1 cellular context compared by ENCODE assay signal in the genomic region with DNA sequence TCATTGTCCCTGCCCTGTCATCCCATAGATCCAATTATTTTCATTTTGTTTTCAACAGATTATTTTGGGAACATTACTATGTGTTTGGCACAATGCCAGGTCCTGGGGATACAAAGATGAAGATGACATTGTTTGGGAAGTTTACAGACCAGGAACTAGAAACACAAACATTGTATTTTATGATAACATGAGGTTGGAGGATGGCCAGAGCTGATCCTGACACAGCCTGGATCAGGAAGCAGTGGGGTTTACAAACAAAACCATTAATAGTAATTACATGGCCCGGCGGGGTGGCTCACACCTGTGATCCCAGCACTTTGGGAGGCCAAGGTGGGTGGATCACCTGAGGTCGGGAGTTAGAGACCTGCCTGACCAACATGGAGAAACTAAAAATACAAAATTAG.
TF ChIP-seq lines count a peak whose summit lies in the region.

No MANE protein-coding gene starts in this region.

TF ChIP-seq in K562, 482 proteins besides CTCF, POLR2A, EP300 and RAD21:
- TF ChIP-seq, protein P1, sequence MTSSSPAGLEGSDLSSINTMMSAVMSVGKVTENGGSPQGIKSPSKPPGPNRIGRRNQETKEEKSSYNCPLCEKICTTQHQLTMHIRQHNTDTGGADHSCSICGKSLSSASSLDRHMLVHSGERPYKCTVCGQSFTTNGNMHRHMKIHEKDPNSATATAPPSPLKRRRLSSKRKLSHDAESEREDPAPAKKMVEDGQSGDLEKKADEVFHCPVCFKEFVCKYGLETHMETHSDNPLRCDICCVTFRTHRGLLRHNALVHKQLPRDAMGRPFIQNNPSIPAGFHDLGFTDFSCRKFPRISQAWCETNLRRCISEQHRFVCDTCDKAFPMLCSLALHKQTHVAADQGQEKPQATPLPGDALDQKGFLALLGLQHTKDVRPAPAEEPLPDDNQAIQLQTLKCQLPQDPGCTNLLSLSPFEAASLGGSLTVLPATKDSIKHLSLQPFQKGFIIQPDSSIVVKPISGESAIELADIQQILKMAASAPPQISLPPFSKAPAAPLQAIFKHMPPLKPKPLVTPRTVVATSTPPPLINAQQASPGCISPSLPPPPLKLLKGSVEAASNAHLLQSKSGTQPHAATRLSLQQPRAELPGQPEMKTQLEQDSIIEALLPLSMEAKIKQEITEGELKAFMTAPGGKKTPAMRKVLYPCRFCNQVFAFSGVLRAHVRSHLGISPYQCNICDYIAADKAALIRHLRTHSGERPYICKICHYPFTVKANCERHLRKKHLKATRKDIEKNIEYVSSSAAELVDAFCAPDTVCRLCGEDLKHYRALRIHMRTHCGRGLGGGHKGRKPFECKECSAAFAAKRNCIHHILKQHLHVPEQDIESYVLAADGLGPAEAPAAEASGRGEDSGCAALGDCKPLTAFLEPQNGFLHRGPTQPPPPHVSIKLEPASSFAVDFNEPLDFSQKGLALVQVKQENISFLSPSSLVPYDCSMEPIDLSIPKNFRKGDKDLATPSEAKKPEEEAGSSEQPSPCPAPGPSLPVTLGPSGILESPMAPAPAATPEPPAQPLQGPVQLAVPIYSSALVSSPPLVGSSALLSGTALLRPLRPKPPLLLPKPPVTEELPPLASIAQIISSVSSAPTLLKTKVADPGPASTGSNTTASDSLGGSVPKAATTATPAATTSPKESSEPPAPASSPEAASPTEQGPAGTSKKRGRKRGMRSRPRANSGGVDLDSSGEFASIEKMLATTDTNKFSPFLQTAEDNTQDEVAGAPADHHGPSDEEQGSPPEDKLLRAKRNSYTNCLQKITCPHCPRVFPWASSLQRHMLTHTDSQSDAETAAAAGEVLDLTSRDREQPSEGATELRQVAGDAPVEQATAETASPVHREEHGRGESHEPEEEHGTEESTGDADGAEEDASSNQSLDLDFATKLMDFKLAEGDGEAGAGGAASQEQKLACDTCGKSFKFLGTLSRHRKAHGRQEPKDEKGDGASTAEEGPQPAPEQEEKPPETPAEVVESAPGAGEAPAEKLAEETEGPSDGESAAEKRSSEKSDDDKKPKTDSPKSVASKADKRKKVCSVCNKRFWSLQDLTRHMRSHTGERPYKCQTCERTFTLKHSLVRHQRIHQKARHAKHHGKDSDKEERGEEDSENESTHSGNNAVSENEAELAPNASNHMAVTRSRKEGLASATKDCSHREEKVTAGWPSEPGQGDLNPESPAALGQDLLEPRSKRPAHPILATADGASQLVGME (CRISPR knock-in tag; IDR thresholded peaks at IDR 0.05), result no peak
- TF ChIP-seq, protein P2, sequence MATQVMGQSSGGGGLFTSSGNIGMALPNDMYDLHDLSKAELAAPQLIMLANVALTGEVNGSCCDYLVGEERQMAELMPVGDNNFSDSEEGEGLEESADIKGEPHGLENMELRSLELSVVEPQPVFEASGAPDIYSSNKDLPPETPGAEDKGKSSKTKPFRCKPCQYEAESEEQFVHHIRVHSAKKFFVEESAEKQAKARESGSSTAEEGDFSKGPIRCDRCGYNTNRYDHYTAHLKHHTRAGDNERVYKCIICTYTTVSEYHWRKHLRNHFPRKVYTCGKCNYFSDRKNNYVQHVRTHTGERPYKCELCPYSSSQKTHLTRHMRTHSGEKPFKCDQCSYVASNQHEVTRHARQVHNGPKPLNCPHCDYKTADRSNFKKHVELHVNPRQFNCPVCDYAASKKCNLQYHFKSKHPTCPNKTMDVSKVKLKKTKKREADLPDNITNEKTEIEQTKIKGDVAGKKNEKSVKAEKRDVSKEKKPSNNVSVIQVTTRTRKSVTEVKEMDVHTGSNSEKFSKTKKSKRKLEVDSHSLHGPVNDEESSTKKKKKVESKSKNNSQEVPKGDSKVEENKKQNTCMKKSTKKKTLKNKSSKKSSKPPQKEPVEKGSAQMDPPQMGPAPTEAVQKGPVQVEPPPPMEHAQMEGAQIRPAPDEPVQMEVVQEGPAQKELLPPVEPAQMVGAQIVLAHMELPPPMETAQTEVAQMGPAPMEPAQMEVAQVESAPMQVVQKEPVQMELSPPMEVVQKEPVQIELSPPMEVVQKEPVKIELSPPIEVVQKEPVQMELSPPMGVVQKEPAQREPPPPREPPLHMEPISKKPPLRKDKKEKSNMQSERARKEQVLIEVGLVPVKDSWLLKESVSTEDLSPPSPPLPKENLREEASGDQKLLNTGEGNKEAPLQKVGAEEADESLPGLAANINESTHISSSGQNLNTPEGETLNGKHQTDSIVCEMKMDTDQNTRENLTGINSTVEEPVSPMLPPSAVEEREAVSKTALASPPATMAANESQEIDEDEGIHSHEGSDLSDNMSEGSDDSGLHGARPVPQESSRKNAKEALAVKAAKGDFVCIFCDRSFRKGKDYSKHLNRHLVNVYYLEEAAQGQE (CRISPR knock-in tag; IDR thresholded peaks at IDR 0.05; ENCODE audit: low read depth), result no peak
- TF ChIP-seq SP2 (IDR thresholded peaks at IDR 0.05; ENCODE audit: extremely low read depth, low read depth, low read length, poor library complexity, severe bottlenecking) (no peak), PHF20 (IDR thresholded peaks at IDR 0.05; ENCODE audit: partially characterized antibody) (no peak), NFIX (CRISPR knock-in tag; IDR thresholded peaks at IDR 0.05; ENCODE audit: low read depth) (peak; percentile 97), MYC (IDR thresholded peaks at IDR 0.05; ENCODE audit: low read depth, low read length) (no peak), MYC (CRISPR knock-in tag; IDR thresholded peaks at IDR 0.05; ENCODE audit: borderline replicate concordance, low read depth) (no peak), ZBTB1 (CRISPR knock-in tag; IDR thresholded peaks at IDR 0.05; ENCODE audit: borderline replicate concordance, low read depth) (no peak), LEF1 (IDR thresholded peaks at IDR 0.05) (no peak), CBX8 (IDR thresholded peaks at IDR 0.05; ENCODE audit: borderline replicate concordance, extremely low read depth, low read depth, low read length, poor library complexity, severe bottlenecking) (no peak), CBFA2T2 (conservative IDR thresholded peaks at IDR 0.05) (no peak), GATAD2A (IDR thresholded peaks at IDR 0.05) (no peak), TGIF2 (CRISPR knock-in tag; IDR thresholded peaks at IDR 0.05) (no peak), NFIC (IDR thresholded peaks at IDR 0.05) (peak; percentile 98), TEAD2 (tag; IDR thresholded peaks at IDR 0.05) (no peak)
- TF ChIP-seq, protein P3, sequence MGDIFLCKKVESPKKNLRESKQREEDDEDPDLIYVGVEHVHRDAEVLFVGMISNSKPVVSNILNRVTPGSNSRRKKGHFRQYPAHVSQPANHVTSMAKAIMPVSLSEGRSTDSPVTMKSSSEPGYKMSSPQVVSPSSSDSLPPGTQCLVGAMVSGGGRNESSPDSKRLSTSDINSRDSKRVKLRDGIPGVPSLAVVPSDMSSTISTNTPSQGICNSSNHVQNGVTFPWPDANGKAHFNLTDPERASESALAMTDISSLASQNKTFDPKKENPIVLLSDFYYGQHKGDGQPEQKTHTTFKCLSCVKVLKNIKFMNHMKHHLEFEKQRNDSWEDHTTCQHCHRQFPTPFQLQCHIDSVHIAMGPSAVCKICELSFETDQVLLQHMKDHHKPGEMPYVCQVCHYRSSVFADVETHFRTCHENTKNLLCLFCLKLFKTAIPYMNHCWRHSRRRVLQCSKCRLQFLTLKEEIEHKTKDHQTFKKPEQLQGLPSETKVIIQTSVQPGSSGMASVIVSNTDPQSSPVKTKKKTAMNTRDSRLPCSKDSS (IDR thresholded peaks at IDR 0.05; ENCODE audit: low read depth, partially characterized antibody), result no peak
- TF ChIP-seq, protein P4, sequence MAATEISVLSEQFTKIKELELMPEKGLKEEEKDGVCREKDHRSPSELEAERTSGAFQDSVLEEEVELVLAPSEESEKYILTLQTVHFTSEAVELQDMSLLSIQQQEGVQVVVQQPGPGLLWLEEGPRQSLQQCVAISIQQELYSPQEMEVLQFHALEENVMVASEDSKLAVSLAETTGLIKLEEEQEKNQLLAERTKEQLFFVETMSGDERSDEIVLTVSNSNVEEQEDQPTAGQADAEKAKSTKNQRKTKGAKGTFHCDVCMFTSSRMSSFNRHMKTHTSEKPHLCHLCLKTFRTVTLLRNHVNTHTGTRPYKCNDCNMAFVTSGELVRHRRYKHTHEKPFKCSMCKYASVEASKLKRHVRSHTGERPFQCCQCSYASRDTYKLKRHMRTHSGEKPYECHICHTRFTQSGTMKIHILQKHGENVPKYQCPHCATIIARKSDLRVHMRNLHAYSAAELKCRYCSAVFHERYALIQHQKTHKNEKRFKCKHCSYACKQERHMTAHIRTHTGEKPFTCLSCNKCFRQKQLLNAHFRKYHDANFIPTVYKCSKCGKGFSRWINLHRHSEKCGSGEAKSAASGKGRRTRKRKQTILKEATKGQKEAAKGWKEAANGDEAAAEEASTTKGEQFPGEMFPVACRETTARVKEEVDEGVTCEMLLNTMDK (IDR thresholded peaks at IDR 0.05; ENCODE audit: borderline replicate concordance, insufficient read depth, low read depth, low read length, poor library complexity, severe bottlenecking), result no peak
- TF ChIP-seq, protein P5, sequence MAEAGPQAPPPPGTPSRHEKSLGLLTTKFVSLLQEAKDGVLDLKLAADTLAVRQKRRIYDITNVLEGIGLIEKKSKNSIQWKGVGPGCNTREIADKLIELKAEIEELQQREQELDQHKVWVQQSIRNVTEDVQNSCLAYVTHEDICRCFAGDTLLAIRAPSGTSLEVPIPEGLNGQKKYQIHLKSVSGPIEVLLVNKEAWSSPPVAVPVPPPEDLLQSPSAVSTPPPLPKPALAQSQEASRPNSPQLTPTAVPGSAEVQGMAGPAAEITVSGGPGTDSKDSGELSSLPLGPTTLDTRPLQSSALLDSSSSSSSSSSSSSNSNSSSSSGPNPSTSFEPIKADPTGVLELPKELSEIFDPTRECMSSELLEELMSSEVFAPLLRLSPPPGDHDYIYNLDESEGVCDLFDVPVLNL (CRISPR knock-in tag; IDR thresholded peaks at IDR 0.05; ENCODE audit: low read depth), result no peak
- TF ChIP-seq, protein P6, sequence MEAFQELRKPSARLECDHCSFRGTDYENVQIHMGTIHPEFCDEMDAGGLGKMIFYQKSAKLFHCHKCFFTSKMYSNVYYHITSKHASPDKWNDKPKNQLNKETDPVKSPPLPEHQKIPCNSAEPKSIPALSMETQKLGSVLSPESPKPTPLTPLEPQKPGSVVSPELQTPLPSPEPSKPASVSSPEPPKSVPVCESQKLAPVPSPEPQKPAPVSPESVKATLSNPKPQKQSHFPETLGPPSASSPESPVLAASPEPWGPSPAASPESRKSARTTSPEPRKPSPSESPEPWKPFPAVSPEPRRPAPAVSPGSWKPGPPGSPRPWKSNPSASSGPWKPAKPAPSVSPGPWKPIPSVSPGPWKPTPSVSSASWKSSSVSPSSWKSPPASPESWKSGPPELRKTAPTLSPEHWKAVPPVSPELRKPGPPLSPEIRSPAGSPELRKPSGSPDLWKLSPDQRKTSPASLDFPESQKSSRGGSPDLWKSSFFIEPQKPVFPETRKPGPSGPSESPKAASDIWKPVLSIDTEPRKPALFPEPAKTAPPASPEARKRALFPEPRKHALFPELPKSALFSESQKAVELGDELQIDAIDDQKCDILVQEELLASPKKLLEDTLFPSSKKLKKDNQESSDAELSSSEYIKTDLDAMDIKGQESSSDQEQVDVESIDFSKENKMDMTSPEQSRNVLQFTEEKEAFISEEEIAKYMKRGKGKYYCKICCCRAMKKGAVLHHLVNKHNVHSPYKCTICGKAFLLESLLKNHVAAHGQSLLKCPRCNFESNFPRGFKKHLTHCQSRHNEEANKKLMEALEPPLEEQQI (IDR thresholded peaks at IDR 0.05), result no peak
